2 cellular contexts compared by ENCODE assay signal in the genomic region with DNA sequence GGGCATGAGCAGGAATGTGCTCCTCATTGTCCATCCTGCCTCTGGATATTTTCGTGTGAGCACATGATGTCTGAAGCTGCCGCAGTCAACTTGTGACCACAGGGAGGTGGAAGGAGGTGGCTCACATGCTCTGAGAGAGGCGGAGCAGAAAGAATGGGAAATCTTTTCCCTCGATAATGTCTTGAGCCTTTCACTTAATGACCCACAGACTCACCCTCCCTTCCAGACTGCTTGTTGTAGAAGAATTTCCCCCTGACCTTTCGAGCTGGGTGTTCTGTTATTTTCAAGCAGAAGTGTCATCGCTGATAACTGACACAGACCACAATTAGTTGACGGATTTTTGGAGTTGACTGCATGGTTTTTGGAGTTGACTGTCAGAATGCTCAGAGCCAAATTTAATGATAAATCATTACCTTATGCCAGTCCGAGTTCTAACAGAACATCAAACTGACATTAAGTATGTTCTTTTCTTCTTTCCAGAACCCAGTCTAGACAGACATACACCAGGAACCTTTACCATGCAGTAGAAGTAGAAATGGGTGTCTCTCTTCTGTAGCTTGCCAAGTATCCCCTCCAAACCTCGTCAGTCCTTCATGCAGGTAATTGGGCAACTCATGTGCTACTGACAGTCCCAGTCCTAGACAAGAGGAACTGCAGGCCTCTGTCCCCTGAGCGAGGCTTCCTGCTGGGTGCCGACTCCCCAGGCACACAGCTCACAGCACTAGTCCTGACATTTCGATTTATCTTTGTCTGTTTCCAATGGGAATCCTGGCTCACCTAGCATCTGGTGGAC.
TF ChIP-seq lines count a peak whose summit lies in the region.

No MANE protein-coding gene starts in this region.

TF ChIP-seq in IMR-90, 13 proteins besides CTCF, POLR2A, EP300 and RAD21:
- TF ChIP-seq MAFK (IDR thresholded peaks at IDR 0.05; ENCODE audit: low read depth, low read length) (no peak), FOS (IDR thresholded peaks at IDR 0.05; ENCODE audit: low read depth, low read length) (no peak), RCOR1 (IDR thresholded peaks at IDR 0.05; ENCODE audit: insufficient replicate concordance, low read length) (no peak), SMC3 (IDR thresholded peaks at IDR 0.05; ENCODE audit: low read depth, low read length) (no peak), CEBPB (IDR thresholded peaks at IDR 0.05; ENCODE audit: low read depth, low read length) (no peak), CHD1 (IDR thresholded peaks at IDR 0.05; ENCODE audit: low read depth, low read length) (no peak), MAZ (IDR thresholded peaks at IDR 0.05; ENCODE audit: borderline replicate concordance, low read depth, low read length) (no peak)
- TF ChIP-seq, protein P1, sequence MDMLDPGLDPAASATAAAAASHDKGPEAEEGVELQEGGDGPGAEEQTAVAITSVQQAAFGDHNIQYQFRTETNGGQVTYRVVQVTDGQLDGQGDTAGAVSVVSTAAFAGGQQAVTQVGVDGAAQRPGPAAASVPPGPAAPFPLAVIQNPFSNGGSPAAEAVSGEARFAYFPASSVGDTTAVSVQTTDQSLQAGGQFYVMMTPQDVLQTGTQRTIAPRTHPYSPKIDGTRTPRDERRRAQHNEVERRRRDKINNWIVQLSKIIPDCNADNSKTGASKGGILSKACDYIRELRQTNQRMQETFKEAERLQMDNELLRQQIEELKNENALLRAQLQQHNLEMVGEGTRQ (IDR thresholded peaks at IDR 0.05; ENCODE audit: low read depth, low read length), result no peak
- TF ChIP-seq, protein P2, sequence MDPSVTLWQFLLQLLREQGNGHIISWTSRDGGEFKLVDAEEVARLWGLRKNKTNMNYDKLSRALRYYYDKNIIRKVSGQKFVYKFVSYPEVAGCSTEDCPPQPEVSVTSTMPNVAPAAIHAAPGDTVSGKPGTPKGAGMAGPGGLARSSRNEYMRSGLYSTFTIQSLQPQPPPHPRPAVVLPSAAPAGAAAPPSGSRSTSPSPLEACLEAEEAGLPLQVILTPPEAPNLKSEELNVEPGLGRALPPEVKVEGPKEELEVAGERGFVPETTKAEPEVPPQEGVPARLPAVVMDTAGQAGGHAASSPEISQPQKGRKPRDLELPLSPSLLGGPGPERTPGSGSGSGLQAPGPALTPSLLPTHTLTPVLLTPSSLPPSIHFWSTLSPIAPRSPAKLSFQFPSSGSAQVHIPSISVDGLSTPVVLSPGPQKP (IDR thresholded peaks at IDR 0.05; ENCODE audit: borderline replicate concordance, low read depth, low read length), result no peak

TF ChIP-seq in endothelial cell of umbilical vein, 7 proteins besides CTCF, POLR2A, EP300 and RAD21:
- TF ChIP-seq, protein P3, sequence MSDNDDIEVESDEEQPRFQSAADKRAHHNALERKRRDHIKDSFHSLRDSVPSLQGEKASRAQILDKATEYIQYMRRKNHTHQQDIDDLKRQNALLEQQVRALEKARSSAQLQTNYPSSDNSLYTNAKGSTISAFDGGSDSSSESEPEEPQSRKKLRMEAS (IDR thresholded peaks at IDR 0.05; ENCODE audit: insufficient read depth, insufficient read length), result no peak
